Comparison of ENCODE assay signal across 9 cellular contexts in the genomic region with DNA sequence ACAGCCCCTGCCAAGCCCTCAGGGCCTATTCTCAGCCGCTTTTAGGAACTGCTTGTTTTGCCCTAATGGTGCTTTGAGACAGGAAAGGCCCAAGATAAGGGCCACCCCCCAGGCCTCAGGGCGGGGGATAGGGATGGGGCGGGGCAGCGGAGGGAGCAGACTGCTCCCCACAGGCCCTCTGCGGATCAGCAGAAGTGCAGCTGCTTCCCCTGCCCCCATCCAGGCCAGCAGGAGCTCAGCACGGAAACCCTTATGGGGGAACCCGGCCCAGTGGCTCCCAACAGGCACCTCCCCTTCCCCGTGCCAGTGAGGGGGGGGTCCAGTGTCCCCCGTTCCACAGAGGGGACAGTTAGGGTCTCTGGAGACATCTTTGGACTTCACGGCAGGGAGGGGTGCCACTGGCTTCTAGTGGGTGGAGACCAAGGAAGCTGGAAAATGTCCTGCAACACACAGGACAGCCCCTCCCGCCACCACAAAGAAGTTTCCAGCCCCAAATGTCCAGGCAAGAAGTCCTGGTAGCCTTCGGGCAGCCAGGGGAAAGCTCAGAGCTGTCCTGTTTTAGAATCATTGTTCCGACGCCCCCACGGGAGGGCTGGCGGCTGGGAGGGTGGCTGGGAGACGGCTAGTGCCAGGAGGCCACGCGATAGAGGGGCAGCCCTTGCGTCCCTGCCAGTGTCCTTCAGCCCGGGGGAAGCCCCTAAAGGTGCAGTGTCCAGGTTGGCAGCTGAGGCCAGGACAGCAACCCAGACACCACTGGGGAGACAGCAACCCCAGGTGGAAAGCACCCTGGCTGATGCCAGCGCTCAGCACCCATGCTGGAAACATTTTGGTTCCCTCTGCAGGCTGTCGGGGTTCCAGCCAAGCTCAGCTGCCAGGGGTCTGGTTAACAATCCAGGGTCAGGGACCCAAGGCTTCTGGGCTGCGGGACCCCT. TPM values are rescaled to one million over a fixed set of nuclear protein-coding genes. Genes with fewer than 3 reads are reported as not detected.
DNase-seq lines count a peak whose midpoint lies in the region; ATAC-seq and TF ChIP-seq lines count a peak whose summit lies in the region.
"Had no signal": no experiment of that assay in that cellular context is flagged by ENCODE, and none has a peak within 500 bp of the region (broad histone marks: within the 10 kb centered on the region; RNA-seq: fewer than 3 reads in every experiment).

No MANE protein-coding gene starts in this region.

- peak overlapping the region; percentile 49 for H3K27ac ChIP-seq in lower lobe of right lung
- no peak overlapping the region for H3K27ac ChIP-seq in uterus
- H3K27ac ChIP-seq: thoracic aorta had no signal

- TF ChIP-seq POLR2A in GM18526 (IDR thresholded peaks at IDR 0.05; ENCODE audit: extremely low read depth, insufficient read length) (peak; percentile 36), uterus (IDR thresholded peaks at IDR 0.05) (no peak)

- no peaks in the 10 kb centered on the region for H3K36me3 ChIP-seq in lower lobe of right lung
- no peaks in the 10 kb centered on the region for H3K36me3 ChIP-seq in uterus
- H3K36me3 ChIP-seq: thoracic aorta had no signal

- peak; percentile 49 for DNase-seq in AG20443 (ENCODE audit: low spot score)
- peak; percentile 70 to 81 for DNase-seq in Kasumi-1 (lab: John Stamatoyannopoulos, UW)
- peak; percentile 75 for DNase-seq in activated CD8-positive, alpha-beta memory T cell treated with anti-CD3 and anti-CD28 coated beads, Interleukin-2, amount 10 ng/mL, durations not matched to agents 7 days and 5 days
- peak; percentile 64 for DNase-seq in lower lobe of right lung
- DNase-seq in germinal center (ENCODE audit: low spot score): no peak
- DNase-seq in uterus: no peak

- H3K4me3 ChIP-seq in lower lobe of right lung: peak overlapping the region; percentile 27
- H3K4me3 ChIP-seq in uterus: no peak overlapping the region
- H3K4me3 ChIP-seq: thoracic aorta had no signal

- TF ChIP-seq CTCF in lower lobe of right lung (IDR thresholded peaks at IDR 0.05): no peak
- no peak for TF ChIP-seq CTCF in uterus (IDR thresholded peaks at IDR 0.05)

- peaks cover 35% of the 10 kb centered on the region for H3K4me1 Mint-ChIP-seq in activated CD8-positive, alpha-beta memory T cell treated with anti-CD3 and anti-CD28 coated beads, Interleukin-2, amount 10 ng/mL, durations not matched to agents 7 days and 5 days

- intact Hi-C loops in lower lobe of right lung (cut with DNase I): no loop called here
- intact Hi-C loops in uterus (cut with DNase I; ENCODE audit: low total_unique reads): no loop called here

- no peaks in the 10 kb centered on the region for H3K9me3 ChIP-seq in lower lobe of right lung
- no peaks in the 10 kb centered on the region for H3K9me3 ChIP-seq in uterus
- H3K9me3 ChIP-seq: thoracic aorta had no signal

- CTCF ChIA-PET in activated CD8-positive, alpha-beta memory T cell treated with anti-CD3 and anti-CD28 coated beads, Interleukin-2, amount 10 ng/mL, durations not matched to agents 7 days and 5 days (lab: Charles Lee): interaction anchor here (1.2 to 8.3 kb wide), 7 partner anchors 9 to 30 kb away, joined by 3 to 103 read pairs (median 4); a partner anchor contains a TSS

- H3K27ac Mint-ChIP-seq in activated CD8-positive, alpha-beta memory T cell treated with anti-CD3 and anti-CD28 coated beads, Interleukin-2, amount 10 ng/mL, durations not matched to agents 7 days and 5 days: no peak overlapping the region

- H3K27me3 Mint-ChIP-seq in activated CD8-positive, alpha-beta memory T cell treated with anti-CD3 and anti-CD28 coated beads, Interleukin-2, amount 10 ng/mL, durations not matched to agents 7 days and 5 days: peaks cover 5% of the 10 kb centered on the region

- no peaks in the 10 kb centered on the region for H3K9me3 Mint-ChIP-seq in activated CD8-positive, alpha-beta memory T cell treated with anti-CD3 and anti-CD28 coated beads, Interleukin-2, amount 10 ng/mL, durations not matched to agents 7 days and 5 days (ENCODE audit: low read depth)

- no peaks in the 10 kb centered on the region for H3K36me3 Mint-ChIP-seq in activated CD8-positive, alpha-beta memory T cell treated with anti-CD3 and anti-CD28 coated beads, Interleukin-2, amount 10 ng/mL, durations not matched to agents 7 days and 5 days

- H3K4me1 ChIP-seq in lower lobe of right lung (peaks cover 26% of the 10 kb centered on the region), uterus (peaks cover 0 to 6% of the 10 kb centered on the region in 2 donors)

- H3K27me3 ChIP-seq in lower lobe of right lung (ENCODE audit: low read depth) (no peaks in the 10 kb centered on the region), uterus (peaks cover 3 to 26% of the 10 kb centered on the region in 2 donors)

- no peak overlapping the region for H3K4me3 Mint-ChIP-seq in activated CD8-positive, alpha-beta memory T cell treated with anti-CD3 and anti-CD28 coated beads, Interleukin-2, amount 10 ng/mL, durations not matched to agents 7 days and 5 days

- peak; percentile 64 for ATAC-seq in activated CD8-positive, alpha-beta memory T cell treated with anti-CD3 and anti-CD28 coated beads, Interleukin-2, amount 10 ng/mL, durations not matched to agents 7 days and 5 days
- ATAC-seq in lower lobe of right lung: peak; percentile 55 to 79
- ATAC-seq in HG03571 (IDR thresholded peaks at IDR 0.05; ENCODE audit: unreplicated experiment): no peak

RNA-seq across cellular contexts. Expression of a gene that starts 10.4 kb away (rescaled TPM):
- 10 to 100 TPM; 47.4 to 49.4 TPM for total RNA-seq in activated CD8-positive, alpha-beta memory T cell treated with anti-CD3 and anti-CD28 coated beads, Interleukin-2, amount 10 ng/mL, durations not matched to agents 7 days and 5 days
- 7.2 TPM for total RNA-seq in lower lobe of right lung
- total RNA-seq in uterus: 1 to 10 TPM in 2 of 4 donors, not detected in 2; 1.7 to 3.7 TPM

RNA-seq across cellular contexts. Expression of a gene that starts 54.7 kb away (rescaled TPM):
- 10 to 100 TPM; 70.8 to 77.8 TPM for total RNA-seq in activated CD8-positive, alpha-beta memory T cell treated with anti-CD3 and anti-CD28 coated beads, Interleukin-2, amount 10 ng/mL, durations not matched to agents 7 days and 5 days
- total RNA-seq in lower lobe of right lung (6.9 TPM), uterus (10 to 100 TPM in 2 of 4 donors, 1 to 10 TPM in 2; 2.3 to 43.3 (median 10.3) TPM)

Comparison
In these comparisons a context has a peak if more than half of its experiments do, and no peak if none do; other contexts are left out.
1. DNase-seq: peak in AG20443 (single experiment), Kasumi-1 (2 of 2), activated CD8-positive, alpha-beta memory T cell treated with anti-CD3 and anti-CD28 coated beads, Interleukin-2, amount 10 ng/mL, durations not matched to agents 7 days and 5 days (single experiment) and lower lobe of right lung (single experiment); none in germinal center (single experiment) and uterus (0 of 2).